Comparison of ENCODE assay signal across 1 cellular context in the genomic region with DNA sequence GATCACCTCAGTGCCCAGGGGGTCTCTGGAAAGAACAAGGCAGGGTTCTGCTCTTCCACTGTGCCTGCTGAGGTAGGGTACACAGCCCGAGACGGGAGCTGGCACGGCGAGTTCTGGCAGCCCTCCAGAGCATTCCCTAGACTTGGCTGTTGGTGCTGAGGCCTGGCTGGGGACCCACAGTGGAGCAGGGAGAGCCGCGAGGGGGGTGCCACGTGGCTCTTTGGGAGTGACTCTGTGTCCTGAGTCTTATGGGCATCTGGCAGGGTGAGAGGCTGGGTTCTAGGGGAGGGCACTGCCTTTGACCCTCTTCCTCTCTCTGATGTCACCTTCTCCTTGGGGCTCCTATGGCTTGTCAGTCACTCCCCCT.
TF ChIP-seq lines count a peak whose summit lies in the region.

No MANE protein-coding gene starts in this region.

TF ChIP-seq in GM23338, 12 proteins besides CTCF, POLR2A, EP300 and RAD21 (continued from another document):
- TF ChIP-seq JUNB (IDR thresholded peaks at IDR 0.05; ENCODE audit: unreplicated experiment) (no peak), EZH2 (IDR thresholded peaks at IDR 0.05; ENCODE audit: low read depth, unreplicated experiment) (no peak), NANOG (IDR thresholded peaks at IDR 0.05; ENCODE audit: borderline replicate concordance) (no peak), POLR2AphosphoS5 (IDR thresholded peaks at IDR 0.05; ENCODE audit: low read depth) (no peak)
- TF ChIP-seq, protein P1, sequence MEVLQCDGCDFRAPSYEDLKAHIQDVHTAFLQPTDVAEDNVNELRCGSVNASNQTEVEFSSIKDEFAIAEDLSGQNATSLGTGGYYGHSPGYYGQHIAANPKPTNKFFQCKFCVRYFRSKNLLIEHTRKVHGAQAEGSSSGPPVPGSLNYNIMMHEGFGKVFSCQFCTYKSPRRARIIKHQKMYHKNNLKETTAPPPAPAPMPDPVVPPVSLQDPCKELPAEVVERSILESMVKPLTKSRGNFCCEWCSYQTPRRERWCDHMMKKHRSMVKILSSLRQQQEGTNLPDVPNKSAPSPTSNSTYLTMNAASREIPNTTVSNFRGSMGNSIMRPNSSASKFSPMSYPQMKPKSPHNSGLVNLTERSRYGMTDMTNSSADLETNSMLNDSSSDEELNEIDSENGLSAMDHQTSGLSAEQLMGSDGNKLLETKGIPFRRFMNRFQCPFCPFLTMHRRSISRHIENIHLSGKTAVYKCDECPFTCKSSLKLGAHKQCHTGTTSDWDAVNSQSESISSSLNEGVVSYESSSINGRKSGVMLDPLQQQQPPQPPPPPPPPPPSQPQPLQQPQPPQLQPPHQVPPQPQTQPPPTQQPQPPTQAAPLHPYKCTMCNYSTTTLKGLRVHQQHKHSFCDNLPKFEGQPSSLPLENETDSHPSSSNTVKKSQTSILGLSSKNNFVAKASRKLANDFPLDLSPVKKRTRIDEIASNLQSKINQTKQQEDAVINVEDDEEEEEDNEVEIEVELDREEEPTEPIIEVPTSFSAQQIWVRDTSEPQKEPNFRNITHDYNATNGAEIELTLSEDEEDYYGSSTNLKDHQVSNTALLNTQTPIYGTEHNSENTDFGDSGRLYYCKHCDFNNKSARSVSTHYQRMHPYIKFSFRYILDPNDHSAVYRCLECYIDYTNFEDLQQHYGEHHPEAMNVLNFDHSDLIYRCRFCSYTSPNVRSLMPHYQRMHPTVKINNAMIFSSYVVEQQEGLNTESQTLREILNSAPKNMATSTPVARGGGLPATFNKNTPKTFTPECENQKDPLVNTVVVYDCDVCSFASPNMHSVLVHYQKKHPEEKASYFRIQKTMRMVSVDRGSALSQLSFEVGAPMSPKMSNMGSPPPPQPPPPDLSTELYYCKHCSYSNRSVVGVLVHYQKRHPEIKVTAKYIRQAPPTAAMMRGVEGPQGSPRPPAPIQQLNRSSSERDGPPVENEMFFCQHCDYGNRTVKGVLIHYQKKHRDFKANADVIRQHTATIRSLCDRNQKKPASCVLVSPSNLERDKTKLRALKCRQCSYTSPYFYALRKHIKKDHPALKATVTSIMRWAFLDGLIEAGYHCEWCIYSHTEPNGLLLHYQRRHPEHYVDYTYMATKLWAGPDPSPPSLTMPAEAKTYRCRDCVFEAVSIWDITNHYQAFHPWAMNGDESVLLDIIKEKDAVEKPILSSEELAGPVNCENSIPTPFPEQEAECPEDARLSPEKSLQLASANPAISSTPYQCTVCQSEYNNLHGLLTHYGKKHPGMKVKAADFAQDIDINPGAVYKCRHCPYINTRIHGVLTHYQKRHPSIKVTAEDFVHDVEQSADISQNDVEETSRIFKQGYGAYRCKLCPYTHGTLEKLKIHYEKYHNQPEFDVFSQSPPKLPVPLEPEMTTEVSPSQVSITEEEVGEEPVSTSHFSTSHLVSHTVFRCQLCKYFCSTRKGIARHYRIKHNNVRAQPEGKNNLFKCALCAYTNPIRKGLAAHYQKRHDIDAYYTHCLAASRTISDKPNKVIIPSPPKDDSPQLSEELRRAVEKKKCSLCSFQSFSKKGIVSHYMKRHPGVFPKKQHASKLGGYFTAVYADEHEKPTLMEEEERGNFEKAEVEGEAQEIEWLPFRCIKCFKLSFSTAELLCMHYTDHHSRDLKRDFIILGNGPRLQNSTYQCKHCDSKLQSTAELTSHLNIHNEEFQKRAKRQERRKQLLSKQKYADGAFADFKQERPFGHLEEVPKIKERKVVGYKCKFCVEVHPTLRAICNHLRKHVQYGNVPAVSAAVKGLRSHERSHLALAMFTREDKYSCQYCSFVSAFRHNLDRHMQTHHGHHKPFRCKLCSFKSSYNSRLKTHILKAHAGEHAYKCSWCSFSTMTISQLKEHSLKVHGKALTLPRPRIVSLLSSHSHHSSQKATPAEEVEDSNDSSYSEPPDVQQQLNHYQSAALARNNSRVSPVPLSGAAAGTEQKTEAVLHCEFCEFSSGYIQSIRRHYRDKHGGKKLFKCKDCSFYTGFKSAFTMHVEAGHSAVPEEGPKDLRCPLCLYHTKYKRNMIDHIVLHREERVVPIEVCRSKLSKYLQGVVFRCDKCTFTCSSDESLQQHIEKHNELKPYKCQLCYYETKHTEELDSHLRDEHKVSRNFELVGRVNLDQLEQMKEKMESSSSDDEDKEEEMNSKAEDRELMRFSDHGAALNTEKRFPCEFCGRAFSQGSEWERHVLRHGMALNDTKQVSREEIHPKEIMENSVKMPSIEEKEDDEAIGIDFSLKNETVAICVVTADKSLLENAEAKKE (CRISPR knock-in tag; IDR thresholded peaks at IDR 0.05): no peak
TF ChIP-seq in GM23338: peak in this region for 0.
